ENCODE assay signal across 19 cellular contexts in genomic region chr1:204338359-204338758, GRCh38. TPM values are rescaled to one million over a fixed set of nuclear protein-coding genes. Genes with fewer than 3 reads are reported as not detected.
DNase-seq lines count a peak whose midpoint lies in the region; ATAC-seq, FAIRE-seq and TF ChIP-seq lines count a peak whose summit lies in the region.
"Had no signal": no experiment of that assay in that cellular context is flagged by ENCODE, and none has a peak within 500 bp of the region (broad histone marks: within the 10 kb centered on the region; RNA-seq: fewer than 3 reads in every experiment).

No MANE protein-coding gene starts in this region.

- POLR2A ChIA-PET in HEK293 (lab: Yijun Ruan, JAX) (no interaction called here), endothelial cell of umbilical vein (lab: Charles Lee) (no interaction called here)

- peak; percentile 79 for ATAC-seq in mucosa of descending colon
- ATAC-seq in upper lobe of right lung: no peak
- ATAC-seq: HepG2, Right ventricle myocardium inferior had no signal

- FAIRE-seq in endothelial cell of umbilical vein (lab: Jason Lieb, UNC) (peak; percentile 38), small intestine (lab: Jason Lieb, UNC) (no peak)
- FAIRE-seq: HepG2, RCC 7860 had no signal

- no peaks in the 10 kb centered on the region for H3K79me2 ChIP-seq in endothelial cell of umbilical vein (ENCODE audit: control insufficient read depth, insufficient read depth, low read length)

- TF ChIP-seq CTCF in HEK293 (tag by site-specific recombination; IDR thresholded peaks at IDR 0.05): no peak
- no peak for TF ChIP-seq CTCF in endothelial cell of umbilical vein (IDR thresholded peaks at IDR 0.05; ENCODE audit: extremely low read depth in 1 of 2, insufficient read depth in 1 of 2, low read depth in 1 of 2, low read length in 2 of 2)
- TF ChIP-seq CTCF in mucosa of descending colon (IDR thresholded peaks at IDR 0.05): no peak
- TF ChIP-seq CTCF in upper lobe of right lung (IDR thresholded peaks at IDR 0.05): no peak

- intact Hi-C loops in endothelial cell of umbilical vein (cut with micrococcal nuclease) (loop anchor here (1.0 kb wide), 1 partner anchor 25 kb away; no protein-coding TSS in a partner anchor), mucosa of descending colon (cut with DNase I, micrococcal nuclease) (no loop called here), upper lobe of right lung (cut with DNase I) (no loop called here)

- H2AFZ ChIP-seq in endothelial cell of umbilical vein (ENCODE audit: low read depth, low read length): no peak overlapping the region

- BruUV-seq in endothelial cell of umbilical vein (replicated peaks; lab: Mats Ljungman, UMichigan): no TSS peak

- H3K27me3 ChIP-seq in endothelial cell of umbilical vein (ENCODE audit: control insufficient read depth in 2 of 2, insufficient read depth in 2 of 2, low read length in 2 of 2) (no peaks in the 10 kb centered on the region), small intestine (ENCODE audit: control insufficient read depth in 2 of 2, insufficient read depth in 2 of 2, low read length in 2 of 2) (no peaks in the 10 kb centered on the region), upper lobe of right lung (no peaks in the 10 kb centered on the region)
- H3K27me3 ChIP-seq: BE2C had no signal

- CTCF ChIA-PET in HEK293 (lab: Yijun Ruan, JAX) (interaction anchor here (0.9 to 1.6 kb wide), 2 partner anchors 60 to 80 kb away, joined by 3 to 6 read pairs; no protein-coding TSS in a partner anchor), endothelial cell of umbilical vein (lab: Charles Lee) (no interaction called here)

- dilution Hi-C loops in endothelial cell of umbilical vein (cut with MboI; ENCODE audit: extremely low pct_ligation_motif_present, low sequenced_read_pairs): loop anchor here (25.0 kb wide), 1 partner anchor 176 kb away; the partner anchor contains the start of genes ETNK2 and REN

- H4K20me1 ChIP-seq in endothelial cell of umbilical vein (replicated peaks; ENCODE audit: control insufficient read depth, extremely low read depth, insufficient read depth, low read length): no peaks in the 10 kb centered on the region

- no peak overlapping the region for H3K4me3 ChIP-seq in HEK293 (ENCODE audit: low read depth, low read length)
- no peak overlapping the region for H3K4me3 ChIP-seq in endothelial cell of umbilical vein (replicated peaks in 1 of 3; ENCODE audit: insufficient read depth in 1 of 3, low read depth in 1 of 3, low read length in 3 of 3)
- H3K4me3 ChIP-seq in mucosa of descending colon: no peak overlapping the region
- no peak overlapping the region for H3K4me3 ChIP-seq in small intestine (ENCODE audit: low read depth in 1 of 2, low read length in 2 of 2)
- no peak overlapping the region for H3K4me3 ChIP-seq in upper lobe of right lung

- no peak overlapping the region for H3K9ac ChIP-seq in endothelial cell of umbilical vein (replicated peaks; ENCODE audit: extremely low read depth, insufficient read depth, low read length)
- H3K9ac ChIP-seq: KMS-11 had no signal

- no peak overlapping the region for H3K4me2 ChIP-seq in endothelial cell of umbilical vein (ENCODE audit: insufficient read depth, low read length)
- H3K4me2 ChIP-seq: KMS-11 had no signal

- DNase-seq in endothelial cell of umbilical vein (ENCODE audit: low read depth, low spot score) (peak; percentile 41), mucosa of descending colon (peak in 1 of 3 donors; percentile 58), small intestine (peak; percentile 67), dermis blood vessel endothelial cell (no peak), upper lobe of right lung (no peak)
- no peak for DNase-seq in effector CD4-positive, alpha-beta T cell
- DNase-seq: BE2C; CD4-positive, CD25-positive, alpha-beta regulatory T cell; COR-L47; DMS 273 treated with DMSO at 0.1 percent for 48 hours; GDM1; GOT3; NCI-H1417 treated with DMSO at 0.1 percent for 48 hours; NCI-H2171 treated with DMSO at 0.1 percent for 48 hours had no signal

- no peak for TF ChIP-seq POLR2A in endothelial cell of umbilical vein (IDR thresholded peaks at IDR 0.05; ENCODE audit: low read depth, low read length)

- H3K36me3 ChIP-seq in HEK293 (ENCODE audit: control insufficient read depth in 2 of 2, insufficient read depth in 1 of 2, low read length in 2 of 2): no peaks in the 10 kb centered on the region
- H3K36me3 ChIP-seq in endothelial cell of umbilical vein (ENCODE audit: control insufficient read depth in 2 of 2, extremely low read depth in 1 of 2, insufficient read depth in 2 of 2, low read length in 2 of 2): no peaks in the 10 kb centered on the region
- H3K36me3 ChIP-seq in mucosa of descending colon (ENCODE audit: low read depth): no peaks in the 10 kb centered on the region
- no peaks in the 10 kb centered on the region for H3K36me3 ChIP-seq in small intestine (ENCODE audit: control insufficient read depth in 2 of 2, insufficient read depth in 2 of 2, low read length in 2 of 2)
- no peaks in the 10 kb centered on the region for H3K36me3 ChIP-seq in upper lobe of right lung

- H3K9me3 ChIP-seq in HEK293 (ENCODE audit: control insufficient read depth, insufficient read depth, low read depth, low read length): no peaks in the 10 kb centered on the region
- H3K9me3 ChIP-seq in endothelial cell of umbilical vein (replicated peaks; ENCODE audit: control insufficient read depth, insufficient read depth, low read length): no peaks in the 10 kb centered on the region
- no peaks in the 10 kb centered on the region for H3K9me3 ChIP-seq in mucosa of descending colon
- H3K9me3 ChIP-seq in small intestine (ENCODE audit: control insufficient read depth, low read depth): no peaks in the 10 kb centered on the region
- H3K9me3 ChIP-seq in upper lobe of right lung: no peaks in the 10 kb centered on the region
- H3K9me3 ChIP-seq: BE2C had no signal

- peaks cover 3% of the 10 kb centered on the region for H3K4me1 ChIP-seq in HEK293 (ENCODE audit: control insufficient read depth, insufficient read depth, low read length)
- peaks cover 20% of the 10 kb centered on the region for H3K4me1 ChIP-seq in endothelial cell of umbilical vein (ENCODE audit: control insufficient read depth, extremely low read depth, insufficient read depth, low read length)
- peaks cover 67% of the 10 kb centered on the region for H3K4me1 ChIP-seq in mucosa of descending colon (ENCODE audit: low read depth)
- peaks cover 10 to 13% of the 10 kb centered on the region in 2 donors for H3K4me1 ChIP-seq in small intestine (ENCODE audit: control insufficient read depth in 2 of 2, insufficient read depth in 1 of 2, low read depth in 1 of 2, low read length in 1 of 2)
- no peaks in the 10 kb centered on the region for H3K4me1 ChIP-seq in upper lobe of right lung

- no peaks in the 10 kb centered on the region for H3K9me1 ChIP-seq in endothelial cell of umbilical vein (replicated peaks; ENCODE audit: control insufficient read depth, extremely low read depth, insufficient read depth, low read length)

- 34 to 46% (median 42%) methylated on average over 2 of the region's 2 CpGs for WGBS in small intestine, 3 donors

- H3K27ac ChIP-seq in HEK293 (ENCODE audit: extremely low read depth, low read depth, low read length): no peak overlapping the region
- H3K27ac ChIP-seq in endothelial cell of umbilical vein (ENCODE audit: insufficient read depth, low read depth, low read length): no peak overlapping the region
- no peak overlapping the region for H3K27ac ChIP-seq in small intestine (ENCODE audit: low read depth in 1 of 2, low read length in 1 of 2)
- H3K27ac ChIP-seq in upper lobe of right lung: no peak overlapping the region
- H3K27ac ChIP-seq: KMS-11 had no signal

TF ChIP-seq in HEK293, 187 proteins besides CTCF, POLR2A, EP300 and RAD21:
- no peak for TF ChIP-seq SCRT2 (tag by site-specific recombination; IDR thresholded peaks at IDR 0.05)
- no peak for TF ChIP-seq ZXDB (tag by site-specific recombination; IDR thresholded peaks at IDR 0.05)
- peak; percentile 68 for TF ChIP-seq SCRT1 (tag by site-specific recombination; IDR thresholded peaks at IDR 0.05; ENCODE audit: borderline replicate concordance)
- no peak for TF ChIP-seq ZNF600 (tag by site-specific recombination; IDR thresholded peaks at IDR 0.05)

TF ChIP-seq in endothelial cell of umbilical vein, 7 proteins besides CTCF, POLR2A, EP300 and RAD21:
- no peak for TF ChIP-seq POLR2AphosphoS5 (IDR thresholded peaks at IDR 0.05; ENCODE audit: insufficient read depth, low read depth, low read length)
- no peak for TF ChIP-seq EZH2 (IDR thresholded peaks at IDR 0.05; ENCODE audit: borderline replicate concordance, low read depth, low read length, severe bottlenecking)
- no peak for TF ChIP-seq MYC (IDR thresholded peaks at IDR 0.05; ENCODE audit: low read depth, low read length)
- no peak for TF ChIP-seq GATA2 (IDR thresholded peaks at IDR 0.05; ENCODE audit: insufficient read depth, insufficient read length, low read depth, low read length)
- no peak for TF ChIP-seq FOS (IDR thresholded peaks at IDR 0.05; ENCODE audit: borderline replicate concordance, insufficient read depth, low read length)
- TF ChIP-seq MAX (IDR thresholded peaks at IDR 0.05; ENCODE audit: insufficient read depth, insufficient read length): no peak
- no peak for TF ChIP-seq JUN (IDR thresholded peaks at IDR 0.05; ENCODE audit: borderline replicate concordance, insufficient read depth, insufficient read length, low read depth)

RNA-seq across cellular contexts. Expression of gene PLEKHA6, which starts 21.4 kb away (rescaled TPM):
- total RNA-seq in endothelial cell of umbilical vein: 11.5 and 15.0 TPM in 2 replicates
- 2.1 and 2.4 TPM in 2 replicates for polyA plus RNA-seq in endothelial cell of umbilical vein
- 2.5 and 3.3 TPM in 2 replicates for polyA plus RNA-seq in endothelial cell of umbilical vein (2011; cell fraction: cytosol; rRNA removed)
- 9.7 and 12.6 TPM in 2 replicates for polyA plus RNA-seq in endothelial cell of umbilical vein (2011; cell fraction: nucleus; rRNA removed)
- 2.6 and 4.6 TPM in 2 replicates for polyA plus RNA-seq in endothelial cell of umbilical vein (2012)
- polyA minus RNA-seq in endothelial cell of umbilical vein: 3.9 and 4.1 TPM in 2 replicates
- 8.0 TPM for polyA minus RNA-seq in endothelial cell of umbilical vein (2011; cell fraction: cytosol; rRNA and poly(A)+ RNA removed)
- polyA minus RNA-seq in endothelial cell of umbilical vein (2011; cell fraction: nucleus; rRNA and poly(A)+ RNA removed): 6.6 and 8.8 TPM in 2 replicates
- total RNA-seq in mucosa of descending colon: 100 to 1,000 TPM in 2 of 3 donors, 10 to 100 TPM in 1; 82.4 to 154 (median 115) TPM
- 10 to 100 TPM; 27.4 to 39.8 (median 36.7) TPM for polyA plus RNA-seq in small intestine
- total RNA-seq in dermis blood vessel endothelial cell: 0.51 and 3.5 TPM in 2 replicates
- 7.1 TPM for total RNA-seq in upper lobe of right lung
- polyA plus RNA-seq: CD4-positive, CD25-positive, alpha-beta regulatory T cell had no signal

Comparison
In these comparisons a context has a peak if more than half of its experiments do, and no peak if none do; other contexts are left out.
1. DNase-seq: peak in endothelial cell of umbilical vein (single experiment) and small intestine (single experiment); none in dermis blood vessel endothelial cell (single experiment), upper lobe of right lung (single experiment) and effector CD4-positive, alpha-beta T cell (single experiment).